ENCODE assay signal across 2 cellular contexts in the genomic region with DNA sequence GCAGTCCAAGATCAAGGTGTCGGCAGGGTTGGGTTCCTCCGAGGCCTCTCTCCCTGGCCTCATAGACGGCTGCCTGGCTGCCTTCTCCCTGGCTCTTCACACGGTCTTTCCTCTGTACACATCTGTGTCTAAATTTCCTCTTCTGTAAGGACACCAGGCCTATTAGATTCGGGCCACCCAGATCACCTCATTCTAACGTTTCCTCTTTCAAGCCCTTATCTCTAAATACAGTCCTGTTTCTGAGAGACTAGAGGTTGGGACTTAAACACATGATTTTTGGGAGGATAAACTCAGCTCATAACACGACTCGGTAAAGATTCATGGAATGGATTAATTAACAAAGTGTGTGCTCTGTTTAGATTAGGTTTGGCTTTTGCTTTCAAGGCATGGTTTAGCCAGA.
TF ChIP-seq lines count a peak whose summit lies in the region.

No MANE protein-coding gene starts in this region.

TF ChIP-seq in liver, 16 proteins besides CTCF, POLR2A, EP300 and RAD21 (continued from another document):
- TF ChIP-seq, protein P1, sequence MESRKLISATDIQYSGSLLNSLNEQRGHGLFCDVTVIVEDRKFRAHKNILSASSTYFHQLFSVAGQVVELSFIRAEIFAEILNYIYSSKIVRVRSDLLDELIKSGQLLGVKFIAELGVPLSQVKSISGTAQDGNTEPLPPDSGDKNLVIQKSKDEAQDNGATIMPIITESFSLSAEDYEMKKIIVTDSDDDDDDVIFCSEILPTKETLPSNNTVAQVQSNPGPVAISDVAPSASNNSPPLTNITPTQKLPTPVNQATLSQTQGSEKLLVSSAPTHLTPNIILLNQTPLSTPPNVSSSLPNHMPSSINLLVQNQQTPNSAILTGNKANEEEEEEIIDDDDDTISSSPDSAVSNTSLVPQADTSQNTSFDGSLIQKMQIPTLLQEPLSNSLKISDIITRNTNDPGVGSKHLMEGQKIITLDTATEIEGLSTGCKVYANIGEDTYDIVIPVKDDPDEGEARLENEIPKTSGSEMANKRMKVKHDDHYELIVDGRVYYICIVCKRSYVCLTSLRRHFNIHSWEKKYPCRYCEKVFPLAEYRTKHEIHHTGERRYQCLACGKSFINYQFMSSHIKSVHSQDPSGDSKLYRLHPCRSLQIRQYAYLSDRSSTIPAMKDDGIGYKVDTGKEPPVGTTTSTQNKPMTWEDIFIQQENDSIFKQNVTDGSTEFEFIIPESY (IDR thresholded peaks at IDR 0.05), result no peak
- TF ChIP-seq YY1 (IDR thresholded peaks at IDR 0.05) (no peak), RXRA (IDR thresholded peaks at IDR 0.05) (no peak), EGR1 (IDR thresholded peaks at IDR 0.05; ENCODE audit: low read depth in 2 of 2) (no peak), JUND (IDR thresholded peaks at IDR 0.05) (no peak), SP1 (IDR thresholded peaks at IDR 0.05) (no peak), FOXA2 (IDR thresholded peaks at IDR 0.05) (no peak)
- TF ChIP-seq, protein P2, sequence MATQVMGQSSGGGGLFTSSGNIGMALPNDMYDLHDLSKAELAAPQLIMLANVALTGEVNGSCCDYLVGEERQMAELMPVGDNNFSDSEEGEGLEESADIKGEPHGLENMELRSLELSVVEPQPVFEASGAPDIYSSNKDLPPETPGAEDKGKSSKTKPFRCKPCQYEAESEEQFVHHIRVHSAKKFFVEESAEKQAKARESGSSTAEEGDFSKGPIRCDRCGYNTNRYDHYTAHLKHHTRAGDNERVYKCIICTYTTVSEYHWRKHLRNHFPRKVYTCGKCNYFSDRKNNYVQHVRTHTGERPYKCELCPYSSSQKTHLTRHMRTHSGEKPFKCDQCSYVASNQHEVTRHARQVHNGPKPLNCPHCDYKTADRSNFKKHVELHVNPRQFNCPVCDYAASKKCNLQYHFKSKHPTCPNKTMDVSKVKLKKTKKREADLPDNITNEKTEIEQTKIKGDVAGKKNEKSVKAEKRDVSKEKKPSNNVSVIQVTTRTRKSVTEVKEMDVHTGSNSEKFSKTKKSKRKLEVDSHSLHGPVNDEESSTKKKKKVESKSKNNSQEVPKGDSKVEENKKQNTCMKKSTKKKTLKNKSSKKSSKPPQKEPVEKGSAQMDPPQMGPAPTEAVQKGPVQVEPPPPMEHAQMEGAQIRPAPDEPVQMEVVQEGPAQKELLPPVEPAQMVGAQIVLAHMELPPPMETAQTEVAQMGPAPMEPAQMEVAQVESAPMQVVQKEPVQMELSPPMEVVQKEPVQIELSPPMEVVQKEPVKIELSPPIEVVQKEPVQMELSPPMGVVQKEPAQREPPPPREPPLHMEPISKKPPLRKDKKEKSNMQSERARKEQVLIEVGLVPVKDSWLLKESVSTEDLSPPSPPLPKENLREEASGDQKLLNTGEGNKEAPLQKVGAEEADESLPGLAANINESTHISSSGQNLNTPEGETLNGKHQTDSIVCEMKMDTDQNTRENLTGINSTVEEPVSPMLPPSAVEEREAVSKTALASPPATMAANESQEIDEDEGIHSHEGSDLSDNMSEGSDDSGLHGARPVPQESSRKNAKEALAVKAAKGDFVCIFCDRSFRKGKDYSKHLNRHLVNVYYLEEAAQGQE (IDR thresholded peaks at IDR 0.05), result no peak
- TF ChIP-seq, protein P3, sequence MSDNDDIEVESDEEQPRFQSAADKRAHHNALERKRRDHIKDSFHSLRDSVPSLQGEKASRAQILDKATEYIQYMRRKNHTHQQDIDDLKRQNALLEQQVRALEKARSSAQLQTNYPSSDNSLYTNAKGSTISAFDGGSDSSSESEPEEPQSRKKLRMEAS (IDR thresholded peaks at IDR 0.05), result no peak
- TF ChIP-seq, protein P4, sequence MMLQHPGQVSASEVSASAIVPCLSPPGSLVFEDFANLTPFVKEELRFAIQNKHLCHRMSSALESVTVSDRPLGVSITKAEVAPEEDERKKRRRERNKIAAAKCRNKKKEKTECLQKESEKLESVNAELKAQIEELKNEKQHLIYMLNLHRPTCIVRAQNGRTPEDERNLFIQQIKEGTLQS (IDR thresholded peaks at IDR 0.05), result no peak

TF ChIP-seq in HepG2, 621 proteins besides CTCF, POLR2A, EP300 and RAD21 (continued from another document):
- TF ChIP-seq, protein P5, sequence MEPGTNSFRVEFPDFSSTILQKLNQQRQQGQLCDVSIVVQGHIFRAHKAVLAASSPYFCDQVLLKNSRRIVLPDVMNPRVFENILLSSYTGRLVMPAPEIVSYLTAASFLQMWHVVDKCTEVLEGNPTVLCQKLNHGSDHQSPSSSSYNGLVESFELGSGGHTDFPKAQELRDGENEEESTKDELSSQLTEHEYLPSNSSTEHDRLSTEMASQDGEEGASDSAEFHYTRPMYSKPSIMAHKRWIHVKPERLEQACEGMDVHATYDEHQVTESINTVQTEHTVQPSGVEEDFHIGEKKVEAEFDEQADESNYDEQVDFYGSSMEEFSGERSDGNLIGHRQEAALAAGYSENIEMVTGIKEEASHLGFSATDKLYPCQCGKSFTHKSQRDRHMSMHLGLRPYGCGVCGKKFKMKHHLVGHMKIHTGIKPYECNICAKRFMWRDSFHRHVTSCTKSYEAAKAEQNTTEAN (CRISPR knock-in tag; conservative IDR thresholded peaks at IDR 0.05), result no peak
- TF ChIP-seq RFXANK (CRISPR knock-in tag; IDR thresholded peaks at IDR 0.05), result no peak
